35 cellular contexts compared by ENCODE assay signal in the genomic region with DNA sequence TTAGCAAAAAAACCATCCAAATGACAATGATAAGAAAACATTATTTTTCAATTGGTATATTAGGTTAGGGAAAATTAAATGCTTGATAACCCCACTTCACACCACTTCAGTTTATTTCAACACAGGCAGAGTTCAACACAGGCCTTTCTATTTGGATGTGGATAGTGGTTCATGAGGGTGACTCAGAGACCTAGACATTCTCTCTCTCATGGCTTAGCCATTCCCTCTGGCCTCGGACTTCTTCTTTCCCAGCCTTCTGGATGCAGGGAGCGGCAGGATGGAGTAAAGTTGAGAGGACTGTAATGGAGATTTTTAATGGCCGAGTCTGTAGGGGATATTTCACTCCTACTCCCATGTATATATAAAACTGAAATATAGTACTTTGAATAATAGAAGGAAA.
DNase-seq lines count a peak whose midpoint lies in the region; ATAC-seq, FAIRE-seq and TF ChIP-seq lines count a peak whose summit lies in the region.
"Had no signal": no experiment of that assay in that cellular context is flagged by ENCODE, and none has a peak within 500 bp of the region (broad histone marks: within the 10 kb centered on the region; RNA-seq: fewer than 3 reads in every experiment).

No MANE protein-coding gene starts in this region.

- TF ChIP-seq POLR2A in A549 (IDR thresholded peaks at IDR 0.05; ENCODE audit: low read length), result no peak

- WGBS in A549 (ENCODE audit: missing lambda C conversion rate), result 26% methylated on average over 3 of the region's 3 CpGs

- CTCF ChIA-PET in A549 (lab: Yijun Ruan, JAX), result no interaction called here
- CTCF ChIA-PET in activated CD4-positive, alpha-beta memory T cell treated with anti-CD3 and anti-CD28 coated beads for 36 hours (lab: Charles Lee), result no interaction called here

- peaks cover 7% of the 10 kb centered on the region; the same call in 1 of the 3 replicates for H3K9me3 ChIP-seq in A549
- H3K9me3 ChIP-seq: BE2C, body of pancreas, heart left ventricle, lower lobe of right lung, prostate gland, sigmoid colon, upper lobe of left lung had no signal

- no peak overlapping the region for H3K27ac Mint-ChIP-seq in activated CD4-positive, alpha-beta memory T cell treated with anti-CD3 and anti-CD28 coated beads for 36 hours
- H3K27ac Mint-ChIP-seq: activated naive CD8-positive, alpha-beta T cell treated with anti-CD3 and anti-CD28 coated beads, Interleukin-2, amount 50 U/mL, for 24 hours; activated T-cell treated with anti-CD3 and anti-CD28 coated beads, Interleukin-2, amount 50 U/mL, for 72 hours; CD8-positive, alpha-beta T cell; endodermal cell; natural killer cell; stimulated activated naive B cell treated with anti-CD40 and anti-IgM and Interleukin-4, amounts not matched to agents 10 μg/mL and 1 μg/mL and 100 μg/mL, for 72 hours had no signal

- no peak for FAIRE-seq in A549 (lab: Jason Lieb, UNC)
- FAIRE-seq: A204.1, GM12891, kidney, TTC549 had no signal

- H3K27ac ChIP-seq in A549, result peak overlapping the region; percentile 29 to 30; a peak in 3 of 6 replicates
- H3K27ac ChIP-seq: body of pancreas, heart left ventricle, lower lobe of right lung, prostate gland, RWPE1, sigmoid colon, upper lobe of left lung had no signal

- peak; percentile 62 to 75; a peak in 5 of 6 replicates for ATAC-seq in A549
- ATAC-seq: activated naive CD8-positive, alpha-beta T cell treated with anti-CD3 and anti-CD28 coated beads, Interleukin-2, amount 50 U/mL, for 24 hours; activated T-cell treated with anti-CD3 and anti-CD28 coated beads, Interleukin-2, amount 50 U/mL, for 72 hours; body of pancreas; CD8-positive, alpha-beta T cell; heart left ventricle; lower lobe of right lung; natural killer cell; stimulated activated naive B cell treated with anti-CD40 and anti-IgM and Interleukin-4, amounts not matched to agents 10 μg/mL and 1 μg/mL and 100 μg/mL, for 72 hours had no signal

- intact Hi-C loops in activated CD4-positive, alpha-beta memory T cell treated with anti-CD3 and anti-CD28 coated beads for 36 hours (cut with micrococcal nuclease), result no loop called here

- POLR2A ChIA-PET in A549 (lab: Yijun Ruan, JAX), result no interaction called here
- POLR2A ChIA-PET in activated CD4-positive, alpha-beta memory T cell treated with anti-CD3 and anti-CD28 coated beads for 36 hours (lab: Charles Lee), result no interaction called here

- 0 out of 3 replicates have a peak overlapping the region, but pooled peaks have one; percentile 10 for H3K4me2 ChIP-seq in A549

- DNase-seq in A549 (ENCODE audit: low read depth in 1 of 2, low spot score in 1 of 2) (peak in 1 of 2 experiments; percentile 33), H4 (ENCODE audit: low spot score) (peak; percentile 65), astrocyte of the hippocampus (ENCODE audit: low read depth, low spot score) (peak; percentile 55), myocyte (ENCODE audit: low read depth) (peak; percentile 20), DMS 273 treated with DMSO at 0.1 percent for 48 hours (lab: John Stamatoyannopoulos, UW) (no peak), NCI-H2227 (lab: John Stamatoyannopoulos, UW; ENCODE audit: unreplicated experiment) (no peak), NCI-H1417 treated with DMSO at 0.1 percent for 48 hours (lab: John Stamatoyannopoulos, UW) (no peak)
- DNase-seq in activated CD4-positive, alpha-beta memory T cell treated with anti-CD3 and anti-CD28 coated beads for 36 hours, result no peak
- DNase-seq: activated CD4-positive, alpha-beta T cell treated with anti-CD3 and anti-CD28 coated beads, Interleukin-2, amount 50 U/mL, for 1 hour; activated CD4-positive, CD25-positive, alpha-beta regulatory T cell; activated naive CD8-positive, alpha-beta T cell treated with anti-CD3 and anti-CD28 coated beads, Interleukin-2, amount 50 U/mL, for 24 hours; activated T-cell treated with anti-CD3 and anti-CD28 coated beads, Interleukin-2, amount 50 U/mL, for 72 hours; BE2C; body of pancreas; CD8-positive, alpha-beta T cell; dermis blood vessel endothelial cell; endodermal cell; heart left ventricle; kidney; lower lobe of right lung; natural killer cell; NCI-H1048; NCI-H1694 treated with DMSO at 0.1 percent for 48 hours; nucleus accumbens; sigmoid colon; stimulated activated CD4-positive, alpha-beta T cell treated with anti-CD3 and anti-CD28 coated beads, Interleukin-15, amount 100 ng/mL, for 24 hours; stimulated activated naive B cell treated with anti-CD40 and anti-IgM and Interleukin-4, amounts not matched to agents 10 μg/mL and 1 μg/mL and 100 μg/mL, for 72 hours; T-helper 1 cell; upper lobe of left lung had no signal

- H3K4me1 ChIP-seq in A549, result peaks cover 36% of the 10 kb centered on the region
- H3K4me1 ChIP-seq: BE2C, body of pancreas, HAP-1, heart left ventricle, lower lobe of right lung, prostate gland, sigmoid colon, upper lobe of left lung had no signal

- H3K27me3 Mint-ChIP-seq in activated CD4-positive, alpha-beta memory T cell treated with anti-CD3 and anti-CD28 coated beads for 36 hours, result no peaks in the 10 kb centered on the region
- H3K27me3 Mint-ChIP-seq: activated naive CD8-positive, alpha-beta T cell treated with anti-CD3 and anti-CD28 coated beads, Interleukin-2, amount 50 U/mL, for 24 hours; stimulated activated naive B cell treated with anti-CD40 and anti-IgM and Interleukin-4, amounts not matched to agents 10 μg/mL and 1 μg/mL and 100 μg/mL, for 72 hours had no signal

- H3K36me3 Mint-ChIP-seq in activated CD4-positive, alpha-beta memory T cell treated with anti-CD3 and anti-CD28 coated beads for 36 hours, result no peaks in the 10 kb centered on the region
- H3K36me3 Mint-ChIP-seq: CD8-positive, alpha-beta T cell; stimulated activated naive B cell treated with anti-CD40 and anti-IgM and Interleukin-4, amounts not matched to agents 10 μg/mL and 1 μg/mL and 100 μg/mL, for 72 hours had no signal

- no peak overlapping the region for H3K4me3 Mint-ChIP-seq in activated CD4-positive, alpha-beta memory T cell treated with anti-CD3 and anti-CD28 coated beads for 36 hours
- H3K4me3 Mint-ChIP-seq: activated naive CD8-positive, alpha-beta T cell treated with anti-CD3 and anti-CD28 coated beads, Interleukin-2, amount 50 U/mL, for 24 hours; activated T-cell treated with anti-CD3 and anti-CD28 coated beads, Interleukin-2, amount 50 U/mL, for 72 hours; CD8-positive, alpha-beta T cell; endodermal cell; natural killer cell; stimulated activated naive B cell treated with anti-CD40 and anti-IgM and Interleukin-4, amounts not matched to agents 10 μg/mL and 1 μg/mL and 100 μg/mL, for 72 hours had no signal

- peaks cover 14% of the 10 kb centered on the region for H3K9me3 Mint-ChIP-seq in activated CD4-positive, alpha-beta memory T cell treated with anti-CD3 and anti-CD28 coated beads for 36 hours
- H3K9me3 Mint-ChIP-seq: endodermal cell had no signal

- no peak for TF ChIP-seq CTCF in A549 (IDR thresholded peaks at IDR 0.05)

- no peak overlapping the region for H3K4me3 ChIP-seq in A549
- H3K4me3 ChIP-seq: body of pancreas, HAP-1, heart left ventricle, lower lobe of right lung, prostate gland, sigmoid colon, upper lobe of left lung had no signal

- no peak for TF ChIP-seq EP300 in A549 (IDR thresholded peaks at IDR 0.05)

- no peaks in the 10 kb centered on the region for H3K4me1 Mint-ChIP-seq in activated CD4-positive, alpha-beta memory T cell treated with anti-CD3 and anti-CD28 coated beads for 36 hours (ENCODE audit: low read depth)
- H3K4me1 Mint-ChIP-seq: activated naive CD8-positive, alpha-beta T cell treated with anti-CD3 and anti-CD28 coated beads, Interleukin-2, amount 50 U/mL, for 24 hours; endodermal cell; natural killer cell; stimulated activated naive B cell treated with anti-CD40 and anti-IgM and Interleukin-4, amounts not matched to agents 10 μg/mL and 1 μg/mL and 100 μg/mL, for 72 hours had no signal

- TF ChIP-seq RAD21 in A549 (conservative IDR thresholded peaks at IDR 0.05 in 1 of 2, IDR thresholded peaks at IDR 0.05 in 1 of 2), result no peak

TF ChIP-seq in A549, 52 proteins besides CTCF, POLR2A, EP300 and RAD21:
- TF ChIP-seq FOSL2 (IDR thresholded peaks at IDR 0.05) (no peak), FOSL2 (CRISPR knock-in tag; IDR thresholded peaks at IDR 0.05) (0 out of 2 replicates have a peak, but pooled peaks have one; percentile 8), CBX8 (IDR thresholded peaks at IDR 0.05) (no peak)

Comparison
In these comparisons a context has a peak if more than half of its experiments do, and no peak if none do; other contexts are left out.
1. DNase-seq: peak in H4 (single experiment), astrocyte of the hippocampus (single experiment) and myocyte (single experiment); none in DMS 273 treated with DMSO at 0.1 percent for 48 hours (single experiment), activated CD4-positive, alpha-beta memory T cell treated with anti-CD3 and anti-CD28 coated beads for 36 hours (single experiment), NCI-H2227 (single experiment) and NCI-H1417 treated with DMSO at 0.1 percent for 48 hours (single experiment).